In the genomic region with DNA sequence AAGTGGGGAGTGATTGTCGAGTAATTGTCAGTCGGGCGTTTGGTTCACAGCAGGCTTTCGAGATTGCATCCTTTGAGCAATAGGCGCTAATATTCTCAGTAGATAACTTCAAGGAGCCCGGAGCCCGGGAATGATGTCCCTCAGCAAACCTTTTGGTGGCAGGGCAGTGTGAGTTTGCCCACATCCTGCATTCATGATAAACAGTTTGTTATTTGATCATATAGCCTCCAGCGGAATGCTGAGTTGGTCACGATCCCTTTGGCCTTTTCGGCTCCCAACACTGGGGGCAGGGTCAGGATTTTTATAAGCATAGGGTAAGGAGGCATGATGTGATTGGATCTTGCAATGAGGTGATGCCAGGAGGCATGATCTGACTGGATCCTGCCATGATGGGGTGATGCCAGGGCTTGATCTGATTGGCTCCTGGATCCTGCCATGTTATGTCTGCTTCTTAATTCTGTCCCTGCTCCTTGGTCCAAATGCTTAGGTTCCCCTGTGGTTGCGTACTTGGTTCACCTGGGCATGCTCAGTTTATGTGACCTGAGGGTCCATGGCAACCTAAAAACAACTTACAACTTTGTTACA, we compare ENCODE assay signal across 18 cellular contexts. TPM values are rescaled to one million over a fixed set of nuclear protein-coding genes. Genes with fewer than 3 reads are reported as not detected.
DNase-seq lines count a peak whose midpoint lies in the region; TF ChIP-seq lines count a peak whose summit lies in the region.
"Had no signal": no experiment of that assay in that cellular context is flagged by ENCODE, and none has a peak within 500 bp of the region (broad histone marks: within the 10 kb centered on the region; RNA-seq: fewer than 3 reads in every experiment).

No MANE protein-coding gene starts in this region.

- no peak overlapping the region for H3K4me3 ChIP-seq in fibroblast of mammary gland (ENCODE audit: control insufficient read depth, low read depth, low read length)
- H3K4me3 ChIP-seq: A549, K562 had no signal

- DNase-seq in A172 (ENCODE audit: low spot score) (peak; percentile 45), H4 (ENCODE audit: low spot score) (peak; percentile 92), RPMI7951 (ENCODE audit: low read depth) (peak; percentile 75), fibroblast of mammary gland (ENCODE audit: low read depth) (peak; percentile 5), NCI-H1048 (lab: John Stamatoyannopoulos, UW) (no peak), SK-N-DZ (ENCODE audit: low spot score) (no peak), iPS-NIHi7 (ENCODE audit: extremely low spot score) (no peak), DMS53 treated with DMSO at 0.1 percent for 48 hours (lab: John Stamatoyannopoulos, UW; ENCODE audit: unreplicated experiment) (no peak)
- DNase-seq: C1 segment of cervical spinal cord, HCEC 1CT, NCI-H1436 treated with DMSO at 0.1 percent for 48 hours, NCI-H2029 treated with DMSO at 0.1 percent for 48 hours, NCI-H510A, NCI-H82, SHP77 had no signal

- TF ChIP-seq CTCF in fibroblast of mammary gland (conservative IDR thresholded peaks at IDR 0.05; ENCODE audit: control insufficient read depth, insufficient read depth, low read depth, low read length) = no peak

RNA-seq across cellular contexts. Expression of gene IGSF23, which starts 38.2 kb away (rescaled TPM):
- not detected in 2 replicates for total RNA-seq in A172 (2014; rRNA removed; shearing (Covaris generic))
- not detected in 2 replicates for total RNA-seq in H4 (2014; rRNA removed; shearing (Covaris generic))
- total RNA-seq in RPMI7951 (2014; rRNA removed; shearing (Covaris generic)) = not detected in 2 replicates
- not detected in 2 replicates for polyA plus RNA-seq in SK-N-DZ (2014; cell fraction: cytosol; rRNA removed)
- polyA plus RNA-seq in SK-N-DZ (2014; cell fraction: nucleus; rRNA removed) = not detected in 2 replicates
- total RNA-seq: G401, K562 had no signal
- polyA plus RNA-seq: K562 had no signal

RNA-seq across cellular contexts. Expression of gene CEACAM20, which starts 45.7 kb away (rescaled TPM):
- not detected in 2 replicates for total RNA-seq in A172 (2014; rRNA removed; shearing (Covaris generic))
- total RNA-seq in H4 (2014; rRNA removed; shearing (Covaris generic)) = not detected in 2 replicates
- total RNA-seq in RPMI7951 (2014; rRNA removed; shearing (Covaris generic)) = not detected in 2 replicates
- not detected in 2 replicates for polyA plus RNA-seq in SK-N-DZ (2014; cell fraction: cytosol; rRNA removed)
- polyA plus RNA-seq in SK-N-DZ (2014; cell fraction: nucleus; rRNA removed) = not detected in 2 replicates
- total RNA-seq: G401, K562 had no signal
- polyA plus RNA-seq: K562 had no signal

Comparison
In these comparisons a context has a peak if more than half of its experiments do, and no peak if none do; other contexts are left out.
1. DNase-seq: peak in A172 (single experiment), H4 (single experiment), RPMI7951 (single experiment) and fibroblast of mammary gland (single experiment); none in NCI-H1048 (single experiment), SK-N-DZ (single experiment), iPS-NIHi7 (single experiment) and DMS53 treated with DMSO at 0.1 percent for 48 hours (single experiment).